ENCODE assay signal across 17 cellular contexts in genomic region chr2:96112501-96113366, GRCh38. TPM values are rescaled to one million over a fixed set of nuclear protein-coding genes. Genes with fewer than 3 reads are reported as not detected.
"Had no signal": no experiment of that assay in that cellular context is flagged by ENCODE, and none has a peak within 500 bp of the region (broad histone marks: within the 10 kb centered on the region; RNA-seq: fewer than 3 reads in every experiment).

No MANE protein-coding gene starts in this region.

- H3K27me3 ChIP-seq: testis had no signal

- H3K4me3 Mint-ChIP-seq: activated CD8-positive, alpha-beta T cell treated with anti-CD3 and anti-CD28 coated beads, Interleukin-2, amount 10 ng/mL, durations not matched to agents 7 days and 5 days; mesothelial cell of epicardium; stimulated activated naive CD8-positive, alpha-beta T cell treated with anti-CD3 and anti-CD28 coated beads, Interleukin-15, amount 100 ng/mL, for 72 hours; T-helper 1 cell treated with Interleukin-12 subunit alpha and Interleukin-12 subunit beta and Interleukin-4 antibody, amounts not matched to agents 30 μg/mL and 1 μg/mL, for 36 hours; WTC11 had no signal

- H3K4me3 ChIP-seq: coronary artery, sigmoid colon, testis had no signal

- H3K27ac Mint-ChIP-seq: activated CD8-positive, alpha-beta T cell treated with anti-CD3 and anti-CD28 coated beads, Interleukin-2, amount 10 ng/mL, durations not matched to agents 7 days and 5 days; activated naive CD4-positive, alpha-beta T cell treated with anti-CD3 and anti-CD28 coated beads, Interleukin-2, amount 50 U/mL, for 72 hours; mesothelial cell of epicardium; progenitor cell of endocrine pancreas; stimulated activated naive CD8-positive, alpha-beta T cell treated with anti-CD3 and anti-CD28 coated beads, Interleukin-15, amount 100 ng/mL, for 72 hours; T-helper 1 cell treated with Interleukin-12 subunit alpha and Interleukin-12 subunit beta and Interleukin-4 antibody, amounts not matched to agents 30 μg/mL and 1 μg/mL, for 36 hours; WTC11 had no signal

- ATAC-seq: activated CD8-positive, alpha-beta T cell treated with anti-CD3 and anti-CD28 coated beads, Interleukin-2, amount 10 ng/mL, durations not matched to agents 7 days and 5 days; activated naive CD4-positive, alpha-beta T cell treated with anti-CD3 and anti-CD28 coated beads, Interleukin-2, amount 50 U/mL, for 72 hours; stimulated activated naive CD8-positive, alpha-beta T cell treated with anti-CD3 and anti-CD28 coated beads, Interleukin-15, amount 100 ng/mL, for 72 hours; WTC11 had no signal

- DNase-seq: activated CD8-positive, alpha-beta T cell treated with anti-CD3 and anti-CD28 coated beads, Interleukin-2, amount 10 ng/mL, durations not matched to agents 7 days and 5 days; anterior cingulate cortex; effector CD4-positive, alpha-beta T cell; naive B cell; stimulated activated CD4-positive, alpha-beta T cell treated with anti-CD3 and anti-CD28 coated beads, Interleukin-4, amount 100 ng/mL, for 24 hours; stimulated activated naive CD8-positive, alpha-beta T cell treated with anti-CD3 and anti-CD28 coated beads, Interleukin-15, amount 100 ng/mL, for 72 hours; testis had no signal

- H3K9me3 ChIP-seq: sigmoid colon, testis had no signal

- H3K36me3 ChIP-seq: sigmoid colon had no signal

- H3K36me3 Mint-ChIP-seq: mesothelial cell of epicardium, naive B cell, WTC11 had no signal

- H3K9me3 Mint-ChIP-seq: activated naive CD4-positive, alpha-beta T cell treated with anti-CD3 and anti-CD28 coated beads, Interleukin-2, amount 50 U/mL, for 72 hours; mesothelial cell of epicardium; naive B cell; stimulated activated naive CD8-positive, alpha-beta T cell treated with anti-CD3 and anti-CD28 coated beads, Interleukin-15, amount 100 ng/mL, for 72 hours; T-helper 1 cell treated with Interleukin-12 subunit alpha and Interleukin-12 subunit beta and Interleukin-4 antibody, amounts not matched to agents 30 μg/mL and 1 μg/mL, for 36 hours; WTC11 had no signal

- H3K27ac ChIP-seq: sigmoid colon, testis had no signal

RNA-seq across cellular contexts. Expression of gene ADRA2B, which starts 3.6 kb away (rescaled TPM):
- total RNA-seq: bronchial epithelial cell had no signal
- polyA plus RNA-seq: keratinocyte had no signal

RNA-seq across cellular contexts. Expression of gene ASTL, which starts 25.6 kb away (rescaled TPM):
- total RNA-seq: bronchial epithelial cell, frontal cortex, sigmoid colon had no signal
- polyA plus RNA-seq: keratinocyte had no signal
